Comparison of ENCODE assay signal across 1 cellular context in the genomic region with DNA sequence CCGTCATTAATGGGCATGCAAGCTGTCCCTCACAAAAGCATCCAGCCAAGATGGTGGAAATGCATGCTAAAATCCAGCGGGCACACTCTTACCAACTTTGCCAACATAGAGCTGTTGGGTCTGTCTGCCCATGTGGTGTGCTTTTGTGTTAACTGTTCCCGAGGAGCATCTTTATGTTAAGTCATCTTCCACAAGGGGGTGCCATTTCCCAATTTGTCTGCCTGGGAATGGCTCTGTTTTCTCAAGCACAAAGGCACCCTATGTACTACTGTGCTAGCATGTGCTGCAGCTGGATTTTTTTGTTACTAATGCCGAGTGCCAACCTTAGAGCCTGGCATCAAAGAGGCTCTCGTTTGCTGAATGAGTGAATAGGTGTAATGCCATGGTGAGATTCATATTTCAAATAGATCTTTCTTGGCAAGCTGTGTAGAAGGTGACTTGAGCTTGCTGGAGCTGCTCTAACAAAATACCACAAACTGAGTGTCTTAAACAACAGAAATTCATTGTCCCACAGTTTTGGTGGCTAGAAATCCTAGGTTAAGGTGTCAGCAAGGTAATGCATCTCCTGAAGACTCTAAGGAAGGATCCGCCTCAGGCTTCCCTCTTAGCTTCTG.
TF ChIP-seq lines count a peak whose summit lies in the region.

No MANE protein-coding gene starts in this region.

TF ChIP-seq in GM23338, 12 proteins besides CTCF, POLR2A, EP300 and RAD21 (continued from another document):
- TF ChIP-seq ZNF331 (CRISPR knock-in tag; IDR thresholded peaks at IDR 0.05; ENCODE audit: low read depth), result no peak
- TF ChIP-seq CREB1 (CRISPR knock-in tag; IDR thresholded peaks at IDR 0.05; ENCODE audit: low read depth), result no peak
- TF ChIP-seq NANOG (IDR thresholded peaks at IDR 0.05; ENCODE audit: borderline replicate concordance), result no peak
